In the genomic region with DNA sequence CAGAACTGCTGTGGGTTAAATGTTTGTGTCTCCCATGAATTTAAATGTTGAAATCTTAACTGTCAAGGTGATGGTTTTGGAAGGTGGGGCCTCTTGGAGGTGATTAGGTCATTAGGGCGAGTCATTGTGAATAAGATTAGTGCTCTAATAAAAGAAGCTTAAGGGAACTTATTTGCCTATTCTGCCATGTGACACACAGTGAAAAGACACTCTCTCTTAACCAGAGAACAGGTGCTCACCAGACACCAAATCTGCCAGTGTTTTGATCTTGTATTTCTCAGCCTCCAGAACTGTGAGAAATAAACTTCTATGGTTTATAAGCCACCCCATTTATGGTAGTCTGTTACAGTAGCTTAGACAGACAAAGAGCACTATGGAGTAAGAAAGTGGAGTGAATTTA, we compare ENCODE assay signal across 20 cellular contexts.
"Had no signal": no experiment of that assay in that cellular context is flagged by ENCODE, and none has a peak within 500 bp of the region (broad histone marks: within the 10 kb centered on the region; RNA-seq: fewer than 3 reads in every experiment).

No MANE protein-coding gene starts in this region.

- H3K27me3 ChIP-seq: adrenal gland had no signal

- ATAC-seq: activated CD8-positive, alpha-beta T cell treated with anti-CD3 and anti-CD28 coated beads, Interleukin-2, amount 10 ng/mL, durations not matched to agents 7 days and 5 days had no signal

- H3K36me3 ChIP-seq: adrenal gland had no signal

- H3K4me3 ChIP-seq: adrenal gland, PC-9 had no signal

- H2AFZ ChIP-seq: PC-9 had no signal

- H3K9me3 ChIP-seq: adrenal gland had no signal

- DNase-seq: activated CD4-positive, alpha-beta T cell treated with anti-CD3 and anti-CD28 coated beads for 48 hours; activated CD4-positive, alpha-beta T cell treated with anti-CD3 and anti-CD28 coated beads, Interleukin-2, amount 50 U/mL, for 4 hours; activated CD4-positive, CD25-positive, alpha-beta regulatory T cell treated with anti-CD3 and anti-CD28 coated beads, Interleukin-2, amount 50 U/mL, for 72 hours; activated CD8-positive, alpha-beta memory T cell treated with anti-CD3 and anti-CD28 coated beads, Interleukin-2, amount 50 U/mL, for 48 hours; activated CD8-positive, alpha-beta T cell treated with anti-CD3 and anti-CD28 coated beads, Interleukin-2, amount 10 ng/mL, durations not matched to agents 7 days and 5 days; activated naive CD4-positive, alpha-beta T cell treated with anti-CD3 and anti-CD28 coated beads, Interleukin-2, amount 50 U/mL, for 16 hours; activated naive CD8-positive, alpha-beta T cell treated with anti-CD3 and anti-CD28 coated beads, Interleukin-2, amount 10 ng/mL, durations not matched to agents 7 days and 5 days; activated T-cell treated with anti-CD3 and anti-CD28 coated beads, Interleukin-2, amount 50 U/mL, for 1 hour; adrenal gland; anterior cingulate cortex; MV-4-11; NCI-H1105; NCI-H1436; NCI-H1694 treated with DMSO at 0.1 percent for 48 hours; NCI-H2029 treated with DMSO at 0.1 percent for 48 hours; NCI-H345; NCI-H510A; NCI-H526 treated with DMSO at 0.1 percent for 48 hours; PC-9; SHP77 treated with DMSO at 0.1 percent for 48 hours had no signal

- H3K4me2 ChIP-seq: PC-9 had no signal

- H3K27ac ChIP-seq: adrenal gland, PC-9 had no signal

- H3K4me1 ChIP-seq: adrenal gland had no signal
